In genomic region chr5:92553326-92553725, GRCh38 we compare ENCODE assay signal across 1 cellular context.
TF ChIP-seq lines count a peak whose summit lies in the region.

No MANE protein-coding gene starts in this region.

TF ChIP-seq in WTC11, 78 proteins besides CTCF, POLR2A, EP300 and RAD21 (continued from another document):
- TF ChIP-seq AFF4 (CRISPR knock-in tag; IDR thresholded peaks at IDR 0.05; ENCODE audit: borderline replicate concordance), result no peak
- TF ChIP-seq FOXJ3 (CRISPR knock-in tag; IDR thresholded peaks at IDR 0.05; ENCODE audit: borderline replicate concordance), result no peak
- TF ChIP-seq ETV6 (CRISPR knock-in tag; IDR thresholded peaks at IDR 0.05), result no peak
- TF ChIP-seq ZMAT4 (CRISPR knock-in tag; IDR thresholded peaks at IDR 0.05), result no peak
- no peak for TF ChIP-seq STAT6 (CRISPR knock-in tag; conservative IDR thresholded peaks at IDR 0.05; ENCODE audit: low read depth)
- no peak for TF ChIP-seq NR3C1 (CRISPR knock-in tag; conservative IDR thresholded peaks at IDR 0.05; ENCODE audit: low read depth)
- no peak for TF ChIP-seq CDX4 (CRISPR knock-in tag; IDR thresholded peaks at IDR 0.05; ENCODE audit: borderline replicate concordance)
- no peak for TF ChIP-seq E2F5 (CRISPR knock-in tag; IDR thresholded peaks at IDR 0.05)
- TF ChIP-seq JAZF1 (CRISPR knock-in tag; IDR thresholded peaks at IDR 0.05), result no peak
- TF ChIP-seq KAT7 (CRISPR knock-in tag; IDR thresholded peaks at IDR 0.05; ENCODE audit: borderline replicate concordance), result no peak
TF ChIP-seq in WTC11: peak in this region for 0.
